In genomic region chr16:50024684-50025543, GRCh38 we compare ENCODE assay signal across 8 cellular contexts. TPM values are rescaled to one million over a fixed set of nuclear protein-coding genes. Genes with fewer than 3 reads are reported as not detected.
DNase-seq lines count a peak whose midpoint lies in the region; ATAC-seq and TF ChIP-seq lines count a peak whose summit lies in the region.

Gene CNEP1R1 (plus strand): TSS chr16:50025225. CDS start chr16:50025316, 91 bp downstream.

- TF ChIP-seq RAD21 in Ishikawa (IDR thresholded peaks at IDR 0.05; ENCODE audit: low read depth), result peak; percentile 90

- no peak for TF ChIP-seq EP300 in Ishikawa (IDR thresholded peaks at IDR 0.05; ENCODE audit: borderline replicate concordance)

- H3K27ac ChIP-seq in epithelial cell of prostate, result peak within 1 kb of the TSS; percentile 40

- DNase-seq in DMS53 treated with DMSO at 0.1 percent for 48 hours (lab: John Stamatoyannopoulos, UW; ENCODE audit: unreplicated experiment) (peak; percentile 95), OCI-M2 (lab: John Stamatoyannopoulos, UW; ENCODE audit: unreplicated experiment) (peak; percentile 92), activated T-cell treated with anti-CD3 and anti-CD28 coated beads for 4 hours (peak; percentile 83), epithelial cell of prostate (ENCODE audit: low read depth, low spot score) (peak; percentile 83), mucosa of gallbladder (ENCODE audit: low spot score) (peak; percentile 96)
- peak; percentile 80 for DNase-seq in stimulated activated CD8-positive, alpha-beta memory T cell treated with anti-CD3 and anti-CD28 coated beads, Interleukin-4, amount 100 ng/mL, for 4 hours (ENCODE audit: low read depth in 2 of 2, low spot score in 1 of 2)

- ATAC-seq in GM21576 (IDR thresholded peaks at IDR 0.05; ENCODE audit: unreplicated experiment), result peak; percentile 97

TF ChIP-seq in Ishikawa, 13 proteins besides CTCF, POLR2A, EP300 and RAD21:
- peak; percentile 17; the same call in 1 of the 2 replicates for TF ChIP-seq USF1 (IDR thresholded peaks at IDR 0.05)
- peak; percentile 56 for TF ChIP-seq TAF1 (IDR thresholded peaks at IDR 0.05; ENCODE audit: low read depth)
- TF ChIP-seq ZBTB7A (IDR thresholded peaks at IDR 0.05; ENCODE audit: low read depth), result no peak; the same call in 1 of the 2 replicates
- TF ChIP-seq TCF12 (IDR thresholded peaks at IDR 0.05; ENCODE audit: low read depth), result peak; percentile 64
- peak; percentile 53 for TF ChIP-seq EGR1 (IDR thresholded peaks at IDR 0.05)
- TF ChIP-seq YY1 (IDR thresholded peaks at IDR 0.05; ENCODE audit: low read depth), result peak; percentile 46
- peak; percentile 27; the same call in 1 of the 2 replicates for TF ChIP-seq FOXM1 (IDR thresholded peaks at IDR 0.05; ENCODE audit: borderline replicate concordance, low read depth)
- TF ChIP-seq CREB1 (IDR thresholded peaks at IDR 0.05; ENCODE audit: low read depth), result no peak
- peak; percentile 55 for TF ChIP-seq MAX (IDR thresholded peaks at IDR 0.05)

RNA-seq across cellular contexts. Expression of gene CNEP1R1, which starts in this region (rescaled TPM):
- 15.7 TPM for total RNA-seq in mucosa of gallbladder

Comparison
In these comparisons a context has a peak if more than half of its experiments do, and no peak if none do; other contexts are left out.
1. Peak in every context shown above with its lines: DNase-seq, ATAC-seq and H3K27ac ChIP-seq.